Comparison of ENCODE assay signal across 14 cellular contexts in genomic region chr3:111874177-111874820, GRCh38. TPM values are rescaled to one million over a fixed set of nuclear protein-coding genes. Genes with fewer than 3 reads are reported as not detected.
DNase-seq lines count a peak whose midpoint lies in the region; ATAC-seq, FAIRE-seq and TF ChIP-seq lines count a peak whose summit lies in the region.
"Had no signal": no experiment of that assay in that cellular context is flagged by ENCODE, and none has a peak within 500 bp of the region (broad histone marks: within the 10 kb centered on the region; RNA-seq: fewer than 3 reads in every experiment).

No MANE protein-coding gene starts in this region.

- peak; percentile 86 for ATAC-seq in IMR-90 (ENCODE audit: low read depth)
- ATAC-seq in activated T-cell treated with anti-CD3 and anti-CD28 coated beads, Interleukin-2, amount 50 U/mL, for 4 hours, result no peak

- POLR2A ChIA-PET in IMR-90 (lab: Charles Lee; ENCODE audit: unreplicated experiment), result no interaction called here

- H3K9ac ChIP-seq in IMR-90 (ENCODE audit: low read depth, low read length), result no peak overlapping the region
- H3K9ac ChIP-seq in mesendoderm (ENCODE audit: low read length), result no peak overlapping the region
- H3K9ac ChIP-seq: BLaER1 had no signal

- peaks cover 49% of the 10 kb centered on the region for H3K79me2 ChIP-seq in mesendoderm (ENCODE audit: control insufficient read depth, insufficient read depth, low read length)

- TF ChIP-seq RAD21 in IMR-90 (IDR thresholded peaks at IDR 0.05; ENCODE audit: low read length), result no peak

- no peaks in the 10 kb centered on the region for H3K27me3 ChIP-seq in IMR-90 (ENCODE audit: control insufficient read depth, insufficient read depth, low read length)
- no peaks in the 10 kb centered on the region for H3K27me3 ChIP-seq in bronchial epithelial cell (ENCODE audit: control insufficient read depth, insufficient read depth, low read length)
- no peaks in the 10 kb centered on the region for H3K27me3 ChIP-seq in mesendoderm (ENCODE audit: insufficient read depth, low read length, poor library complexity)
- H3K27me3 ChIP-seq: BLaER1, upper lobe of left lung had no signal

- no peak overlapping the region for H3K4me3 Mint-ChIP-seq in CD14-positive monocyte
- H3K4me3 Mint-ChIP-seq in activated T-cell treated with anti-CD3 and anti-CD28 coated beads, Interleukin-2, amount 50 U/mL, for 4 hours, result no peak overlapping the region
- H3K4me3 Mint-ChIP-seq: activated naive CD8-positive, alpha-beta T cell treated with anti-CD3 and anti-CD28 coated beads, Interleukin-2, amount 10 ng/mL, durations not matched to agents 7 days and 5 days had no signal

- no peak overlapping the region for H2AFZ ChIP-seq in IMR-90 (replicated peaks; ENCODE audit: low read length, poor library complexity)

- H4K91ac ChIP-seq in IMR-90 (ENCODE audit: insufficient read depth, low read depth, low read length), result no peak overlapping the region

- intact Hi-C loops in IMR-90 (cut with micrococcal nuclease), result no loop called here
- intact Hi-C loops in CD14-positive monocyte (cut with micrococcal nuclease), result no loop called here

- H3K36me3 ChIP-seq in IMR-90 (ENCODE audit: control insufficient read depth, insufficient read depth, low read length) (peaks cover 1% of the 10 kb centered on the region; the same call in 1 of the 2 replicates), bronchial epithelial cell (ENCODE audit: control insufficient read depth, insufficient read depth, low read length) (peaks cover 2% of the 10 kb centered on the region), mesendoderm (ENCODE audit: control insufficient read depth, insufficient read depth, low read length) (no peaks in the 10 kb centered on the region)
- H3K36me3 ChIP-seq: upper lobe of left lung had no signal

- no peak overlapping the region for H3K4me3 ChIP-seq in IMR-90 (ENCODE audit: insufficient read depth, low read depth, low read length)
- H3K4me3 ChIP-seq in bronchial epithelial cell (ENCODE audit: low read depth, low read length), result no peak overlapping the region
- H3K4me3 ChIP-seq in mesendoderm (ENCODE audit: low read length), result no peak overlapping the region
- H3K4me3 ChIP-seq: BLaER1, skin epidermis, upper lobe of left lung had no signal

- no TSS peak for BruUV-seq in IMR-90 (replicated peaks; lab: Mats Ljungman, UMichigan)

- H3K4me1 ChIP-seq in IMR-90 (ENCODE audit: control insufficient read depth, insufficient read depth, low read length), result peaks cover 6% of the 10 kb centered on the region
- H3K4me1 ChIP-seq in mesendoderm (ENCODE audit: control insufficient read depth, low read depth, low read length), result peaks cover 11% of the 10 kb centered on the region

- TF ChIP-seq POLR2A in IMR-90 (IDR thresholded peaks at IDR 0.05; ENCODE audit: low read depth, low read length), result no peak

- H2BK15ac ChIP-seq in IMR-90 (ENCODE audit: low read depth, low read length) (no peak overlapping the region), mesendoderm (replicated peaks; ENCODE audit: low read depth) (no peak overlapping the region)

- CTCF ChIA-PET in IMR-90 (lab: Yijun Ruan, JAX), result interaction anchor here (0.5 to 1.1 kb wide), 5 partner anchors 12 to 1479 kb away, joined by 3 to 4 read pairs (median 3); partner anchors contain the start of gene ABHD10

- no peak for TF ChIP-seq CTCF in IMR-90 (conservative IDR thresholded peaks at IDR 0.05; ENCODE audit: low read depth, low read length)
- TF ChIP-seq CTCF in bronchial epithelial cell (IDR thresholded peaks at IDR 0.05; ENCODE audit: insufficient read depth, low read length, severe bottlenecking), result no peak
- no peak for TF ChIP-seq CTCF in CD14-positive monocyte (IDR thresholded peaks at IDR 0.05)

- no peak overlapping the region for H3K23ac ChIP-seq in IMR-90 (ENCODE audit: low read depth, low read length)
- no peak overlapping the region for H3K23ac ChIP-seq in mesendoderm (ENCODE audit: low read length)

- no peaks in the 10 kb centered on the region for H3K4me1 Mint-ChIP-seq in CD14-positive monocyte
- H3K4me1 Mint-ChIP-seq in activated T-cell treated with anti-CD3 and anti-CD28 coated beads, Interleukin-2, amount 50 U/mL, for 4 hours (ENCODE audit: low read depth), result no peaks in the 10 kb centered on the region

- H4K5ac ChIP-seq in IMR-90 (ENCODE audit: low read depth, low read length), result no peak overlapping the region
- H4K5ac ChIP-seq in mesendoderm (ENCODE audit: low read length), result no peak overlapping the region

- H2AK5ac ChIP-seq in IMR-90 (ENCODE audit: low read depth, low read length) (no peak overlapping the region), mesendoderm (ENCODE audit: low read length) (no peak overlapping the region)

- dilution Hi-C loops in IMR-90 (cut with HindIII; ENCODE audit: low sequenced_read_pairs, unreplicated experiment), result no loop called here

- H3K27ac ChIP-seq in IMR-90 (ENCODE audit: insufficient read depth, low read length), result no peak overlapping the region
- no peak overlapping the region for H3K27ac ChIP-seq in mesendoderm (ENCODE audit: low read depth, low read length)
- H3K27ac ChIP-seq: BLaER1, upper lobe of left lung had no signal

- H3K27me3 Mint-ChIP-seq in CD14-positive monocyte (ENCODE audit: low read depth in 3 of 3), result peaks cover under 1 to 2% (median 2%) of the 10 kb centered on the region in 3 donors
- no peaks in the 10 kb centered on the region for H3K27me3 Mint-ChIP-seq in activated T-cell treated with anti-CD3 and anti-CD28 coated beads, Interleukin-2, amount 50 U/mL, for 4 hours (ENCODE audit: low read depth)

- no peak overlapping the region for H3K14ac ChIP-seq in IMR-90 (replicated peaks; ENCODE audit: low read depth, low read length)

- in situ Hi-C loops in IMR-90 (cut with MboI; ENCODE audit: low sequenced_read_pairs), result loop anchor here (25.0 kb wide), 1 partner anchor 287 kb away; the partner anchor contains the start of gene ZBED2

- no peak overlapping the region for H3K56ac ChIP-seq in IMR-90 (ENCODE audit: extremely low read depth, insufficient read depth, low read length)
- no peak overlapping the region for H3K56ac ChIP-seq in mesendoderm (ENCODE audit: low read length)

- no CpG with 5 or more reads among the region's 2 CpGs for WGBS in IMR-90 (ENCODE audit: extremely low coverage in 2 of 2, insufficient read length in 1 of 2), 2 experiments
- WGBS in mesendoderm (ENCODE audit: extremely low coverage, insufficient coverage, low lambda C conversion rate), result no CpG with 5 or more reads among the region's 2 CpGs

- no peak overlapping the region for H2BK120ac ChIP-seq in IMR-90 (ENCODE audit: low read depth, low read length)
- no peak overlapping the region for H2BK120ac ChIP-seq in mesendoderm (ENCODE audit: low read depth, low read length)

- no peaks in the 10 kb centered on the region for H3K36me3 Mint-ChIP-seq in CD14-positive monocyte
- no peaks in the 10 kb centered on the region for H3K36me3 Mint-ChIP-seq in activated T-cell treated with anti-CD3 and anti-CD28 coated beads, Interleukin-2, amount 50 U/mL, for 4 hours (ENCODE audit: insufficient read depth)
- H3K36me3 Mint-ChIP-seq: activated naive CD8-positive, alpha-beta T cell treated with anti-CD3 and anti-CD28 coated beads, Interleukin-2, amount 10 ng/mL, durations not matched to agents 7 days and 5 days had no signal

- H3K4me2 ChIP-seq in IMR-90 (ENCODE audit: low read depth, low read length) (no peak overlapping the region), mesendoderm (ENCODE audit: low read length) (no peak overlapping the region)
- H3K4me2 ChIP-seq: BLaER1 had no signal

- H3K9me1 ChIP-seq in IMR-90 (ENCODE audit: insufficient read depth, low read length), result peaks cover 3% of the 10 kb centered on the region; the same call in 1 of the 2 replicates

- no peaks in the 10 kb centered on the region for H3K9me3 ChIP-seq in IMR-90 (ENCODE audit: control insufficient read depth, insufficient read depth, low read length)
- H3K9me3 ChIP-seq: upper lobe of left lung had no signal

- H3K18ac ChIP-seq in IMR-90 (ENCODE audit: low read depth, low read length) (no peak overlapping the region), mesendoderm (ENCODE audit: low read length) (no peak overlapping the region)

- H2BK5ac ChIP-seq in IMR-90 (ENCODE audit: low read depth, low read length, poor library complexity, severe bottlenecking) (no peak overlapping the region), mesendoderm (ENCODE audit: low read length) (no peak overlapping the region)

- no peak overlapping the region for H3K4ac ChIP-seq in IMR-90 (ENCODE audit: low read depth, low read length)
- H3K4ac ChIP-seq in mesendoderm (ENCODE audit: low read depth, low read length), result no peak overlapping the region

- no peak overlapping the region for H3K27ac Mint-ChIP-seq in CD14-positive monocyte
- H3K27ac Mint-ChIP-seq: activated naive CD8-positive, alpha-beta T cell treated with anti-CD3 and anti-CD28 coated beads, Interleukin-2, amount 10 ng/mL, durations not matched to agents 7 days and 5 days had no signal

- no peak for FAIRE-seq in bronchial epithelial cell (lab: Jason Lieb, UNC)

- peaks cover 0 to 7% (median 2%) of the 10 kb centered on the region in 7 donors for H3K9me3 Mint-ChIP-seq in CD14-positive monocyte
- H3K9me3 Mint-ChIP-seq in activated T-cell treated with anti-CD3 and anti-CD28 coated beads, Interleukin-2, amount 50 U/mL, for 4 hours, result no peaks in the 10 kb centered on the region
- H3K9me3 Mint-ChIP-seq: activated naive CD8-positive, alpha-beta T cell treated with anti-CD3 and anti-CD28 coated beads, Interleukin-2, amount 10 ng/mL, durations not matched to agents 7 days and 5 days had no signal

- DNase-seq in AG08396 (ENCODE audit: low spot score), result peak; percentile 44
- peak; percentile 77 for DNase-seq in IMR-90
- peak; percentile 87 for DNase-seq in bronchial epithelial cell (ENCODE audit: low read depth)
- peak; percentile 76 for DNase-seq in mesendoderm
- no peak for DNase-seq in nucleus accumbens (lab: John Stamatoyannopoulos, UW)
- DNase-seq in CD14-positive monocyte (ENCODE audit: low spot score), result no peak
- DNase-seq in activated T-cell treated with anti-CD3 and anti-CD28 coated beads, Interleukin-2, amount 50 U/mL, for 4 hours, result no peak
- no peak for DNase-seq in anterior cingulate cortex (lab: John Stamatoyannopoulos, UW)
- DNase-seq: activated naive CD8-positive, alpha-beta T cell treated with anti-CD3 and anti-CD28 coated beads, Interleukin-2, amount 10 ng/mL, durations not matched to agents 7 days and 5 days; NCI-H2081; T-helper 9 cell; upper lobe of left lung had no signal

- H3K79me1 ChIP-seq in IMR-90 (ENCODE audit: low read depth in 1 of 2, low read length in 2 of 2), result peaks cover 3 to 6% of the 10 kb centered on the region in 2 experiments; a peak in 3 of 4 replicates
- peaks cover 17% of the 10 kb centered on the region for H3K79me1 ChIP-seq in mesendoderm (ENCODE audit: low read length)

- no peak overlapping the region for H2BK20ac ChIP-seq in IMR-90 (ENCODE audit: low read depth, low read length)

- no peak overlapping the region for H4K8ac ChIP-seq in IMR-90 (ENCODE audit: low read depth in 2 of 2, low read length in 2 of 2)
- no peak overlapping the region for H4K8ac ChIP-seq in mesendoderm (ENCODE audit: low read depth, low read length)

- no peak overlapping the region for H2AK9ac ChIP-seq in IMR-90 (replicated peaks; ENCODE audit: low read depth, low read length, poor library complexity)

- no peaks in the 10 kb centered on the region for H4K20me1 ChIP-seq in IMR-90 (ENCODE audit: insufficient read depth, low read length)
- H4K20me1 ChIP-seq: BLaER1 had no signal

RNA-seq across cellular contexts. Expression of gene PHLDB2, which starts 15.2 kb away (rescaled TPM):
- total RNA-seq in IMR-90 (2012; rRNA removed) (27.2 and 28.7 TPM in 2 replicates), bronchial epithelial cell (44.2 and 45.5 TPM in 2 replicates)
- polyA plus RNA-seq in IMR-90 (2012; rRNA removed) (8.0 and 10.6 TPM in 2 replicates), CD14-positive monocyte (under 1 TPM in 1 of 2 donors, not detected in 1; 0.08 TPM)
- polyA plus RNA-seq in IMR-90 (2012; cell fraction: cytosol; rRNA removed), result 2.4 and 2.9 TPM in 2 replicates
- polyA plus RNA-seq in IMR-90 (2012; cell fraction: nucleus; rRNA removed; ENCODE audit: low replicate concordance), result 4.0 and 19.6 TPM in 2 replicates
- 35.6 TPM for polyA plus RNA-seq in mesendoderm (2013, experiment 1 of 2)
- polyA plus RNA-seq in mesendoderm (2013, experiment 2 of 2), result 35.8 TPM
- under 1 TPM; 0.66 to 0.82 (median 0.76) TPM for total RNA-seq in activated T-cell treated with anti-CD3 and anti-CD28 coated beads, Interleukin-2, amount 50 U/mL, for 4 hours

Comparison
In these comparisons a context has a peak if more than half of its experiments do, and no peak if none do; other contexts are left out.
1. DNase-seq: peak in AG08396 (single experiment), IMR-90 (single experiment), bronchial epithelial cell (single experiment) and mesendoderm (single experiment); none in nucleus accumbens (0 of 56), CD14-positive monocyte (single experiment), activated T-cell treated with anti-CD3 and anti-CD28 coated beads, Interleukin-2, amount 50 U/mL, for 4 hours (single experiment) and anterior cingulate cortex (0 of 58).
2. RNA of gene PHLDB2, which starts 15.2 kb away (total RNA-seq): 44.2 to 45.5 TPM in bronchial epithelial cell and 27.2 to 28.7 TPM in IMR-90; 0.66 to 0.82 TPM in activated T-cell treated with anti-CD3 and anti-CD28 coated beads, Interleukin-2, amount 50 U/mL, for 4 hours; every median in the first group is over 10 times any median in the second.